In genomic region chr2:108370080-108370479, GRCh38 we compare ENCODE assay signal across 28 cellular contexts. TPM values are rescaled to one million over a fixed set of nuclear protein-coding genes. Genes with fewer than 3 reads are reported as not detected.
A peak's percentile ranks its signal among the peaks of the same experiment; 100 is the strongest.
DNase-seq lines count a peak whose midpoint lies in the region; ATAC-seq, FAIRE-seq and TF ChIP-seq lines count a peak whose summit lies in the region.
"Had no signal": no experiment of that assay in that cellular context is flagged by ENCODE, and none has a peak within 500 bp of the region (broad histone marks: within the 10 kb centered on the region; RNA-seq: fewer than 3 reads in every experiment).

No MANE protein-coding gene starts in this region.

- no peaks in the 10 kb centered on the region for H3K36me3 Mint-ChIP-seq in MCF 10A (ENCODE audit: insufficient read depth, unreplicated experiment)
- H3K36me3 Mint-ChIP-seq: brain; stimulated activated memory B cell treated with anti-CD40 and anti-IgM and Interleukin-4, amounts not matched to agents 10 μg/mL and 1 μg/mL and 100 μg/mL, for 72 hours had no signal

- H2BK5ac ChIP-seq in IMR-90 (ENCODE audit: low read depth, low read length, poor library complexity, severe bottlenecking): no peak overlapping the region

- H3K27me3 ChIP-seq in breast epithelium (no peaks in the 10 kb centered on the region), IMR-90 (ENCODE audit: control insufficient read depth, insufficient read depth, low read length) (no peaks in the 10 kb centered on the region), bronchial epithelial cell (ENCODE audit: control insufficient read depth, insufficient read depth, low read length) (no peaks in the 10 kb centered on the region), small intestine (ENCODE audit: control insufficient read depth in 2 of 2, insufficient read depth in 2 of 2, low read length in 2 of 2) (no peaks in the 10 kb centered on the region)
- H3K27me3 ChIP-seq: esophagus squamous epithelium, gastrocnemius medialis, testis had no signal

- no peak overlapping the region for H3K9ac ChIP-seq in IMR-90 (ENCODE audit: low read depth, low read length)

- no TSS peak for BruUV-seq in MCF 10A (replicated peaks; lab: Mats Ljungman, UMichigan)
- BruUV-seq in IMR-90 (replicated peaks; lab: Mats Ljungman, UMichigan): no TSS peak

- H3K14ac ChIP-seq in IMR-90 (replicated peaks; ENCODE audit: low read depth, low read length): no peak overlapping the region

- no CpG with 5 or more reads among the region's 2 CpGs for WGBS in IMR-90 (ENCODE audit: extremely low coverage in 2 of 2, insufficient read length in 1 of 2), 2 experiments
- WGBS in small intestine, 3 donors: 30 to 50% (median 39%) methylated on average over 2 of the region's 2 CpGs

- no peaks in the 10 kb centered on the region for H4K20me1 ChIP-seq in IMR-90 (ENCODE audit: insufficient read depth, low read length)

- peak overlapping the region; percentile 46 for H3K27ac Mint-ChIP-seq in MCF 10A (ENCODE audit: low read depth, unreplicated experiment)
- H3K27ac Mint-ChIP-seq: activated CD4-positive, alpha-beta memory T cell treated with anti-CD3 and anti-CD28 coated beads, Interleukin-2, amount 10 ng/mL, durations not matched to agents 7 days and 5 days; activated naive CD8-positive, alpha-beta T cell treated with anti-CD3 and anti-CD28 coated beads, Interleukin-2, amount 50 U/mL, for 24 hours; brain; nephron; stimulated activated memory B cell treated with anti-CD40 and anti-IgM and Interleukin-4, amounts not matched to agents 10 μg/mL and 1 μg/mL and 100 μg/mL, for 72 hours had no signal

- H3K4me1 Mint-ChIP-seq in MCF 10A (ENCODE audit: insufficient read depth, unreplicated experiment): peaks cover 21% of the 10 kb centered on the region
- H3K4me1 Mint-ChIP-seq: activated CD4-positive, alpha-beta memory T cell treated with anti-CD3 and anti-CD28 coated beads, Interleukin-2, amount 10 ng/mL, durations not matched to agents 7 days and 5 days; activated naive CD8-positive, alpha-beta T cell treated with anti-CD3 and anti-CD28 coated beads, Interleukin-2, amount 50 U/mL, for 24 hours; stimulated activated memory B cell treated with anti-CD40 and anti-IgM and Interleukin-4, amounts not matched to agents 10 μg/mL and 1 μg/mL and 100 μg/mL, for 72 hours had no signal

- TF ChIP-seq CTCF in MCF 10A (IDR thresholded peaks at IDR 0.05; ENCODE audit: unreplicated experiment) (no peak), breast epithelium (IDR thresholded peaks at IDR 0.05) (no peak), IMR-90 (conservative IDR thresholded peaks at IDR 0.05; ENCODE audit: low read depth, low read length) (no peak), bronchial epithelial cell (IDR thresholded peaks at IDR 0.05; ENCODE audit: insufficient read depth, low read length, severe bottlenecking) (no peak)

- dilution Hi-C loops in IMR-90 (cut with HindIII; ENCODE audit: low sequenced_read_pairs, unreplicated experiment): no loop called here

- no peak overlapping the region for H2AK5ac ChIP-seq in IMR-90 (ENCODE audit: low read depth, low read length)

- no peak overlapping the region for H3K4me2 ChIP-seq in IMR-90 (ENCODE audit: low read depth, low read length)

- CTCF ChIA-PET in MCF 10A (lab: Yijun Ruan, JAX): interaction anchor here (0.6 to 1.8 kb wide), 3 partner anchors 19 to 214 kb away, joined by 3 to 5 read pairs (median 5); no protein-coding TSS in a partner anchor
- CTCF ChIA-PET in IMR-90 (lab: Yijun Ruan, JAX): interaction anchor here (1.9 kb wide), 1 partner anchor 154 kb away, joined by 4 read pairs; no protein-coding TSS in a partner anchor

- no peak for FAIRE-seq in bronchial epithelial cell (lab: Jason Lieb, UNC)
- FAIRE-seq in small intestine (lab: Jason Lieb, UNC): no peak
- FAIRE-seq: colon, HTR-8/SVneo, urothelium cell line had no signal

- no peak overlapping the region for H2BK120ac ChIP-seq in IMR-90 (ENCODE audit: low read depth, low read length)

- in situ Hi-C loops in IMR-90 (cut with MboI; ENCODE audit: low sequenced_read_pairs): no loop called here

- intact Hi-C loops in MCF 10A (cut with micrococcal nuclease) (no loop called here), breast epithelium (cut with DNase I; ENCODE audit: low total_unique reads) (no loop called here), IMR-90 (cut with micrococcal nuclease) (no loop called here)

- H3K27ac ChIP-seq in breast epithelium: no peak overlapping the region
- no peak overlapping the region for H3K27ac ChIP-seq in IMR-90 (ENCODE audit: insufficient read depth, low read length)
- no peak overlapping the region for H3K27ac ChIP-seq in small intestine (ENCODE audit: low read depth in 1 of 2, low read length in 1 of 2)
- H3K27ac ChIP-seq: esophagus squamous epithelium, gastrocnemius medialis, testis had no signal

- no peak overlapping the region for H3K4me3 Mint-ChIP-seq in MCF 10A (ENCODE audit: unreplicated experiment)
- H3K4me3 Mint-ChIP-seq: activated CD4-positive, alpha-beta memory T cell treated with anti-CD3 and anti-CD28 coated beads, Interleukin-2, amount 10 ng/mL, durations not matched to agents 7 days and 5 days; activated naive CD8-positive, alpha-beta T cell treated with anti-CD3 and anti-CD28 coated beads, Interleukin-2, amount 50 U/mL, for 24 hours; brain; nephron; stimulated activated memory B cell treated with anti-CD40 and anti-IgM and Interleukin-4, amounts not matched to agents 10 μg/mL and 1 μg/mL and 100 μg/mL, for 72 hours had no signal

- no peak overlapping the region for H4K5ac ChIP-seq in IMR-90 (ENCODE audit: low read depth, low read length)

- H2BK15ac ChIP-seq in IMR-90 (ENCODE audit: low read depth, low read length): no peak overlapping the region

- H3K23ac ChIP-seq in IMR-90 (ENCODE audit: low read depth, low read length): no peak overlapping the region

- no peak overlapping the region for H3K4ac ChIP-seq in IMR-90 (ENCODE audit: low read depth, low read length)

- H4K8ac ChIP-seq in IMR-90 (ENCODE audit: low read depth in 2 of 2, low read length in 2 of 2): no peak overlapping the region

- no peak overlapping the region for H4K91ac ChIP-seq in IMR-90 (ENCODE audit: insufficient read depth, low read depth, low read length)

- no peaks in the 10 kb centered on the region for H3K79me1 ChIP-seq in IMR-90 (ENCODE audit: low read depth in 1 of 2, low read length in 2 of 2)

- H3K36me3 ChIP-seq in breast epithelium (no peaks in the 10 kb centered on the region), IMR-90 (ENCODE audit: control insufficient read depth, insufficient read depth, low read length) (no peaks in the 10 kb centered on the region), bronchial epithelial cell (ENCODE audit: control insufficient read depth, insufficient read depth, low read length) (no peaks in the 10 kb centered on the region), small intestine (ENCODE audit: control insufficient read depth in 2 of 2, insufficient read depth in 2 of 2, low read length in 2 of 2) (no peaks in the 10 kb centered on the region)
- H3K36me3 ChIP-seq: esophagus squamous epithelium, gastrocnemius medialis had no signal

- no peaks in the 10 kb centered on the region for H3K4me1 ChIP-seq in breast epithelium
- H3K4me1 ChIP-seq in IMR-90 (ENCODE audit: control insufficient read depth, insufficient read depth, low read length): peaks cover 5% of the 10 kb centered on the region; the same call in 1 of the 2 replicates
- H3K4me1 ChIP-seq in small intestine (ENCODE audit: control insufficient read depth in 2 of 2, insufficient read depth in 1 of 2, low read depth in 1 of 2, low read length in 1 of 2): no peaks in the 10 kb centered on the region
- H3K4me1 ChIP-seq: esophagus squamous epithelium, gastrocnemius medialis, testis had no signal

- no peak overlapping the region for H2AFZ ChIP-seq in IMR-90 (replicated peaks; ENCODE audit: low read length, poor library complexity)

- H3K18ac ChIP-seq in IMR-90 (ENCODE audit: low read depth, low read length): no peak overlapping the region; the same call in 1 of the 2 replicates

- TF ChIP-seq POLR2A in breast epithelium (IDR thresholded peaks at IDR 0.05) (no peak), IMR-90 (IDR thresholded peaks at IDR 0.05; ENCODE audit: low read depth, low read length) (no peak)

- H3K9me3 ChIP-seq in breast epithelium (no peaks in the 10 kb centered on the region), IMR-90 (ENCODE audit: control insufficient read depth, insufficient read depth, low read length) (no peaks in the 10 kb centered on the region), small intestine (ENCODE audit: control insufficient read depth, low read depth) (no peaks in the 10 kb centered on the region)
- H3K9me3 ChIP-seq: esophagus squamous epithelium, gastrocnemius medialis, testis had no signal

- DNase-seq in MCF 10A (ENCODE audit: unreplicated experiment): no peak
- no peak for DNase-seq in breast epithelium (ENCODE audit: low spot score in 2 of 2)
- peak; percentile 71 for DNase-seq in IMR-90
- DNase-seq in bronchial epithelial cell (ENCODE audit: low read depth): peak; percentile 74
- peak; percentile 60 for DNase-seq in small intestine
- DNase-seq: ACHN; activated CD4-positive, alpha-beta memory T cell treated with anti-CD3 and anti-CD28 coated beads, Interleukin-2, amount 10 ng/mL, durations not matched to agents 7 days and 5 days; activated gamma-delta T cell treated with Interleukin-2 at 50 U/mL for 16 hours; activated naive CD8-positive, alpha-beta T cell treated with anti-CD3 and anti-CD28 coated beads, Interleukin-2, amount 50 U/mL, for 24 hours; effector memory CD4-positive, alpha-beta T cell; esophagus squamous epithelium; gastrocnemius medialis; hypothalamus; midbrain; NCI-H187; NCI-H748 treated with DMSO at 0.1 percent for 48 hours; SW 1271; testis had no signal

- no peaks in the 10 kb centered on the region; the same call in 1 of the 2 replicates for H3K9me1 ChIP-seq in IMR-90 (ENCODE audit: insufficient read depth, low read length)

- ATAC-seq in IMR-90 (ENCODE audit: low read depth) (peak; percentile 68), HG02678 (IDR thresholded peaks at IDR 0.05; ENCODE audit: unreplicated experiment) (no peak), HG03460 (IDR thresholded peaks at IDR 0.05; ENCODE audit: unreplicated experiment) (no peak), HG03095 (IDR thresholded peaks at IDR 0.05; ENCODE audit: unreplicated experiment) (no peak)
- ATAC-seq: activated naive CD8-positive, alpha-beta T cell treated with anti-CD3 and anti-CD28 coated beads, Interleukin-2, amount 50 U/mL, for 24 hours; gastrocnemius medialis; Right ventricle myocardium inferior had no signal

- H2BK20ac ChIP-seq in IMR-90 (ENCODE audit: low read depth, low read length): no peak overlapping the region

- no peaks in the 10 kb centered on the region for H3K9me3 Mint-ChIP-seq in MCF 10A (ENCODE audit: unreplicated experiment)
- H3K9me3 Mint-ChIP-seq: activated CD4-positive, alpha-beta memory T cell treated with anti-CD3 and anti-CD28 coated beads, Interleukin-2, amount 10 ng/mL, durations not matched to agents 7 days and 5 days; activated naive CD8-positive, alpha-beta T cell treated with anti-CD3 and anti-CD28 coated beads, Interleukin-2, amount 50 U/mL, for 24 hours; brain; nephron; stimulated activated memory B cell treated with anti-CD40 and anti-IgM and Interleukin-4, amounts not matched to agents 10 μg/mL and 1 μg/mL and 100 μg/mL, for 72 hours had no signal

- no peaks in the 10 kb centered on the region for H3K27me3 Mint-ChIP-seq in MCF 10A (ENCODE audit: insufficient read depth, unreplicated experiment)
- H3K27me3 Mint-ChIP-seq: brain had no signal

- no peak overlapping the region for H3K4me3 ChIP-seq in breast epithelium
- no peak overlapping the region for H3K4me3 ChIP-seq in IMR-90 (ENCODE audit: insufficient read depth, low read depth, low read length)
- H3K4me3 ChIP-seq in bronchial epithelial cell (ENCODE audit: low read depth, low read length): no peak overlapping the region
- no peak overlapping the region for H3K4me3 ChIP-seq in small intestine (ENCODE audit: low read depth in 1 of 2, low read length in 2 of 2)
- H3K4me3 ChIP-seq: esophagus squamous epithelium, gastrocnemius medialis, testis had no signal

- no peak for TF ChIP-seq RAD21 in IMR-90 (IDR thresholded peaks at IDR 0.05; ENCODE audit: low read length)

- POLR2A ChIA-PET in MCF 10A (lab: Yijun Ruan, JAX): interaction anchor here (0.9 to 1.2 kb wide), 2 partner anchors 9 to 43 kb away, joined by 3 to 4 read pairs; no protein-coding TSS in a partner anchor
- POLR2A ChIA-PET in IMR-90 (lab: Charles Lee; ENCODE audit: unreplicated experiment): interaction anchor here (0.6 kb wide), 1 partner anchor 9 kb away, joined by 6 read pairs; no protein-coding TSS in a partner anchor

- no peak overlapping the region for H3K56ac ChIP-seq in IMR-90 (ENCODE audit: extremely low read depth, insufficient read depth, low read length)

- H2AK9ac ChIP-seq in IMR-90 (replicated peaks; ENCODE audit: low read depth, low read length, poor library complexity): no peak overlapping the region

RNA-seq across cellular contexts. Expression of gene SULT1C4, which starts 7.7 kb away (rescaled TPM):
- not detected in 2 replicates for total RNA-seq in MCF 10A (2022)
- total RNA-seq in breast epithelium: 10 to 100 TPM in 1 of 3 donors, 1 to 10 TPM in 2; 1.4 to 19.8 (median 5.9) TPM
- total RNA-seq in IMR-90 (2012; rRNA removed): 0.36 and 0.56 TPM in 2 replicates
- 0.27 and 0.50 TPM in 2 replicates for polyA plus RNA-seq in IMR-90 (2012; rRNA removed)
- polyA plus RNA-seq in IMR-90 (2012; cell fraction: cytosol; rRNA removed): 0.26 and 0.49 TPM in 2 replicates
- polyA plus RNA-seq in IMR-90 (2012; cell fraction: nucleus; rRNA removed; ENCODE audit: low replicate concordance): 0.35 and 1.9 TPM in 2 replicates
- total RNA-seq in bronchial epithelial cell: not detected in 2 replicates
- 1 to 10 TPM in 2 of 3 donors, not detected in 1; 1.1 to 2.4 TPM for polyA plus RNA-seq in small intestine
- total RNA-seq: activated CD4-positive, alpha-beta memory T cell treated with anti-CD3 and anti-CD28 coated beads, Interleukin-2, amount 10 ng/mL, durations not matched to agents 7 days and 5 days had no signal

Comparison
In these comparisons a context has a peak if more than half of its experiments do, and no peak if none do; other contexts are left out.
1. DNase-seq: peak in IMR-90 (single experiment), bronchial epithelial cell (single experiment) and small intestine (single experiment); none in MCF 10A (single experiment) and breast epithelium (0 of 2).